ENCODE assay signal across 8 cellular contexts in genomic region chr10:63720072-63720537, GRCh38.
DNase-seq lines count a peak whose midpoint lies in the region; ATAC-seq and TF ChIP-seq lines count a peak whose summit lies in the region.

No MANE protein-coding gene starts in this region.

- peak; percentile 41 for ATAC-seq in GM21825 (IDR thresholded peaks at IDR 0.05; ENCODE audit: unreplicated experiment)
- ATAC-seq in GM19324 (IDR thresholded peaks at IDR 0.05; ENCODE audit: low FRiP score, unreplicated experiment): no peak

- H3K4me1 ChIP-seq in stomach: peaks cover 8 to 44% (median 23%) of the 10 kb centered on the region in 4 donors

- H3K4me3 ChIP-seq in dorsolateral prefrontal cortex: peak overlapping the region in 7 of 59 donors; percentile 3 to 50 (median 17)
- H3K4me3 ChIP-seq in stomach: no peak overlapping the region

- TF ChIP-seq POLR2A in stomach (IDR thresholded peaks at IDR 0.05): no peak

- H3K27ac ChIP-seq in dorsolateral prefrontal cortex (peak overlapping the region in 4 of 59 donors; percentile 0 to 57 (median 48)), stomach (peak overlapping the region in 2 of 5 donors; percentile 43 to 83)

- no peak for TF ChIP-seq EP300 in stomach (IDR thresholded peaks at IDR 0.05)

- H3K9me3 ChIP-seq in stomach: no peaks in the 10 kb centered on the region

- 1 to 4% (median 2%) methylated on average over 6 of the region's 6 CpGs for WGBS in stomach, 5 donors

- H3K27me3 ChIP-seq in dorsolateral prefrontal cortex (no peaks in the 10 kb centered on the region), stomach (no peaks in the 10 kb centered on the region)

- intact Hi-C loops in dorsolateral prefrontal cortex (cut with DNase I): loop anchor here (5.0 kb wide), 3 partner anchors 88 to 503 kb away; partner anchors contain the start of gene REEP3 (in 1 of the 2)
- intact Hi-C loops in stomach (cut with DNase I; ENCODE audit: low total_unique reads): loop anchor here (10.0 kb wide), 2 partner anchors 505 to 555 kb away; no protein-coding TSS in a partner anchor

- DNase-seq in Daoy (ENCODE audit: low read depth) (peak; percentile 28), NCI-H128 (lab: John Stamatoyannopoulos, UW; ENCODE audit: unreplicated experiment) (peak; percentile 27), T-helper 9 cell (peak; percentile 33), dorsolateral prefrontal cortex (peak in 2 of 10 donors; percentile 46 to 53), midbrain (lab: John Stamatoyannopoulos, UW) (peak; percentile 62), stomach (peak; percentile 60)

- peak; percentile 91 to 100 (median 98) for TF ChIP-seq CTCF in dorsolateral prefrontal cortex (IDR thresholded peaks at IDR 0.05 in 54 of 56, conservative IDR thresholded peaks at IDR 0.05 in 2 of 56; ENCODE audit: low read depth in 1 of 56, partially characterized antibody in 56 of 56)
- TF ChIP-seq CTCF in stomach (IDR thresholded peaks at IDR 0.05): peak in 6 of 7 experiments; percentile 66 to 97 (median 96)

- H3K36me3 ChIP-seq in stomach: no peaks in the 10 kb centered on the region
